In the genomic region with DNA sequence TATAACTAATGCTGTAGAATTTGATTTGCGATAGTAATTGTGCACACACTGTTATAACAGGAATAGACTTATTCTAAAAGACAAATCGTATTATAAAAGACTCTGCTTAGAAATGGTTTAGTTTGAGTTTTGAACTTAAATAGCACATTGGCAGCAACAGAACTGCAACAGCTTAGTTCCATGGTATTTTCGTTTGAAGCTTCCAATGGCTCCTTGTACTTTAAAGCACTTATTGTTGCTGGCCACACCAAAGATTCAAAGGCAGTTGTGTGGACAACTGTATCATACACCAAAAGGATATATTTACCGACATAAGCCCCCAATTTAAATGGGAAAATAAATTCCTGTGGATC, we compare ENCODE assay signal across 11 cellular contexts. TPM values are rescaled to one million over a fixed set of nuclear protein-coding genes. Genes with fewer than 3 reads are reported as not detected.
DNase-seq lines count a peak whose midpoint lies in the region; ATAC-seq and TF ChIP-seq lines count a peak whose summit lies in the region.
"Had no signal": no experiment of that assay in that cellular context is flagged by ENCODE, and none has a peak within 500 bp of the region (broad histone marks: within the 10 kb centered on the region; RNA-seq: fewer than 3 reads in every experiment).

No MANE protein-coding gene starts in this region.

- H3K4me1 ChIP-seq in fibroblast of lung (ENCODE audit: control insufficient read depth, extremely low read depth, insufficient read depth, low read length) (peaks cover 20% of the 10 kb centered on the region), mesendoderm (ENCODE audit: control insufficient read depth, low read depth, low read length) (no peaks in the 10 kb centered on the region)
- H3K4me1 ChIP-seq: testis had no signal

- H3K79me1 ChIP-seq in mesendoderm (ENCODE audit: low read length) = no peaks in the 10 kb centered on the region

- H3K79me2 ChIP-seq in fibroblast of lung (ENCODE audit: control insufficient read depth, insufficient read depth, low read length) (no peaks in the 10 kb centered on the region), mesendoderm (ENCODE audit: control insufficient read depth, insufficient read depth, low read length) (no peaks in the 10 kb centered on the region)

- H2BK120ac ChIP-seq in mesendoderm (ENCODE audit: low read depth, low read length) = no peak overlapping the region

- H3K4ac ChIP-seq in mesendoderm (ENCODE audit: low read depth, low read length) = no peak overlapping the region

- H2AK5ac ChIP-seq in mesendoderm (ENCODE audit: low read length) = no peak overlapping the region

- POLR2A ChIA-PET in T-cell (lab: Charles Lee) = interaction anchor here (0.7 to 2.3 kb wide), 5 partner anchors 10 to 85 kb away, joined by 3 to 6 read pairs (median 5); no protein-coding TSS in a partner anchor

- WGBS in mesendoderm (ENCODE audit: extremely low coverage, insufficient coverage, low lambda C conversion rate) = no CpG with 5 or more reads among the region's 4 CpGs

- H4K5ac ChIP-seq in mesendoderm (ENCODE audit: low read length) = no peak overlapping the region

- no peak overlapping the region for H2BK5ac ChIP-seq in mesendoderm (ENCODE audit: low read length)

- DNase-seq in SIG-M5 treated with dmso at 0.1 percent for 504 hours (lab: John Stamatoyannopoulos, UW; ENCODE audit: unreplicated experiment) = peak; percentile 7
- DNase-seq in SIG-M5 (lab: John Stamatoyannopoulos, UW) = no peak
- DNase-seq in T-cell = no peak
- no peak for DNase-seq in fibroblast of lung (ENCODE audit: low read depth in 2 of 2)
- DNase-seq in stimulated activated naive CD8-positive, alpha-beta T cell treated with anti-CD3 and anti-CD28 coated beads, Interleukin-15, amount 100 ng/mL, for 72 hours = no peak
- no peak for DNase-seq in progenitor cell of endocrine pancreas (ENCODE audit: low spot score, unreplicated experiment)
- DNase-seq in mesendoderm = no peak
- DNase-seq: activated gamma-delta T cell, SHP77, testis had no signal

- H3K27me3 ChIP-seq in fibroblast of lung (ENCODE audit: control insufficient read depth, insufficient read depth, low read length) (no peaks in the 10 kb centered on the region), mesendoderm (ENCODE audit: insufficient read depth, low read length, poor library complexity) (no peaks in the 10 kb centered on the region)
- H3K27me3 ChIP-seq: testis had no signal

- CTCF ChIA-PET in T-cell (lab: Charles Lee) = interaction anchor here (0.5 to 14.5 kb wide), 14 partner anchors 11 to 167 kb away, joined by 3 to 298 read pairs (median 5); partner anchors contain the start of gene GPR155 (in 1 of the 2)

- no peak overlapping the region for H3K56ac ChIP-seq in mesendoderm (ENCODE audit: low read length)

- no peak overlapping the region for H4K8ac ChIP-seq in mesendoderm (ENCODE audit: low read depth, low read length)

- H3K9ac ChIP-seq in fibroblast of lung (ENCODE audit: insufficient read depth, low read length) = no peak overlapping the region
- no peak overlapping the region for H3K9ac ChIP-seq in mesendoderm (ENCODE audit: low read length)

- no peak for TF ChIP-seq CTCF in fibroblast of lung (conservative IDR thresholded peaks at IDR 0.05 in 1 of 2, IDR thresholded peaks at IDR 0.05 in 1 of 2; ENCODE audit: low read depth in 1 of 2, low read length in 2 of 2)
- TF ChIP-seq CTCF in progenitor cell of endocrine pancreas (IDR thresholded peaks at IDR 0.05; ENCODE audit: unreplicated experiment) = no peak

- H3K9me3 Mint-ChIP-seq in T-cell = no peaks in the 10 kb centered on the region
- peaks cover 6 to 7% of the 10 kb centered on the region in 2 donors for H3K9me3 Mint-ChIP-seq in stimulated activated naive CD8-positive, alpha-beta T cell treated with anti-CD3 and anti-CD28 coated beads, Interleukin-15, amount 100 ng/mL, for 72 hours
- H3K9me3 Mint-ChIP-seq in progenitor cell of endocrine pancreas (ENCODE audit: low read depth) = peaks cover 9% of the 10 kb centered on the region

- H3K36me3 Mint-ChIP-seq in T-cell = peaks cover 41% of the 10 kb centered on the region
- H3K36me3 Mint-ChIP-seq in progenitor cell of endocrine pancreas (ENCODE audit: insufficient read depth) = peaks cover 2% of the 10 kb centered on the region

- H3K27me3 Mint-ChIP-seq in T-cell (no peaks in the 10 kb centered on the region), progenitor cell of endocrine pancreas (no peaks in the 10 kb centered on the region)
- H3K27me3 Mint-ChIP-seq in stimulated activated naive CD8-positive, alpha-beta T cell treated with anti-CD3 and anti-CD28 coated beads, Interleukin-15, amount 100 ng/mL, for 72 hours = no peaks in the 10 kb centered on the region

- H3K36me3 ChIP-seq in fibroblast of lung (ENCODE audit: control insufficient read depth, insufficient read depth, low read length) (no peaks in the 10 kb centered on the region), mesendoderm (ENCODE audit: control insufficient read depth, insufficient read depth, low read length) (no peaks in the 10 kb centered on the region)

- H3K18ac ChIP-seq in mesendoderm (ENCODE audit: low read length) = no peak overlapping the region

- H2BK15ac ChIP-seq in mesendoderm (replicated peaks; ENCODE audit: low read depth) = no peak overlapping the region

- H3K4me1 Mint-ChIP-seq in T-cell (peaks cover 52 to 83% (median 63%) of the 10 kb centered on the region in 3 donors), progenitor cell of endocrine pancreas (ENCODE audit: low read depth) (peaks cover 5% of the 10 kb centered on the region)
- peaks cover 57% of the 10 kb centered on the region for H3K4me1 Mint-ChIP-seq in stimulated activated naive CD8-positive, alpha-beta T cell treated with anti-CD3 and anti-CD28 coated beads, Interleukin-15, amount 100 ng/mL, for 72 hours

- H3K27ac Mint-ChIP-seq in T-cell (peak overlapping the region; percentile 98 to 99), progenitor cell of endocrine pancreas (no peak overlapping the region)
- peak overlapping the region; percentile 99 for H3K27ac Mint-ChIP-seq in stimulated activated naive CD8-positive, alpha-beta T cell treated with anti-CD3 and anti-CD28 coated beads, Interleukin-15, amount 100 ng/mL, for 72 hours

- H3K4me3 Mint-ChIP-seq in T-cell (peak overlapping the region; percentile 88 to 99 (median 95)), progenitor cell of endocrine pancreas (ENCODE audit: low read depth) (no peak overlapping the region)
- peak overlapping the region; percentile 76 to 89 for H3K4me3 Mint-ChIP-seq in stimulated activated naive CD8-positive, alpha-beta T cell treated with anti-CD3 and anti-CD28 coated beads, Interleukin-15, amount 100 ng/mL, for 72 hours

- H2AFZ ChIP-seq in fibroblast of lung (ENCODE audit: low read length) = no peak overlapping the region

- no peaks in the 10 kb centered on the region for H4K20me1 ChIP-seq in fibroblast of lung (ENCODE audit: control insufficient read depth, extremely low read depth, insufficient read depth, low read length)

- H3K23ac ChIP-seq in mesendoderm (ENCODE audit: low read length) = no peak overlapping the region

- peak overlapping the region; percentile 86 for H3K27ac ChIP-seq in fibroblast of lung (ENCODE audit: insufficient read depth, low read length)
- no peak overlapping the region for H3K27ac ChIP-seq in mesendoderm (ENCODE audit: low read depth, low read length)

- no peaks in the 10 kb centered on the region for H3K9me3 ChIP-seq in fibroblast of lung (ENCODE audit: control insufficient read depth, insufficient read depth, low read depth, low read length)
- H3K9me3 ChIP-seq: testis had no signal

- H3K4me3 ChIP-seq in fibroblast of lung (replicated peaks in 1 of 4; ENCODE audit: control extremely low read depth in 1 of 4, insufficient read depth in 1 of 4, low read depth in 3 of 4, low read length in 4 of 4) = no peak overlapping the region
- H3K4me3 ChIP-seq in mesendoderm (ENCODE audit: low read length) = no peak overlapping the region
- H3K4me3 ChIP-seq: testis had no signal

- no peak for ATAC-seq in T-cell (replicated peaks in 1 of 4)
- no peak for ATAC-seq in stimulated activated naive CD8-positive, alpha-beta T cell treated with anti-CD3 and anti-CD28 coated beads, Interleukin-15, amount 100 ng/mL, for 72 hours
- no peak for ATAC-seq in GM21619 (IDR thresholded peaks at IDR 0.05; ENCODE audit: unreplicated experiment)

- peak overlapping the region; percentile 78 for H3K4me2 ChIP-seq in fibroblast of lung (ENCODE audit: extremely low read depth, insufficient read depth, low read length)
- no peak overlapping the region for H3K4me2 ChIP-seq in mesendoderm (ENCODE audit: low read length)

RNA-seq across cellular contexts. Expression of gene WIPF1, which starts 0.6 kb away (rescaled TPM):
- total RNA-seq in T-cell (100 to 1,000 TPM; 349 to 412 (median 372) TPM), fibroblast of lung (5.6 and 10.7 TPM in 2 replicates), progenitor cell of endocrine pancreas (12.9 and 17.3 TPM in 2 replicates)
- 22.6 and 23.6 TPM in 2 replicates for polyA plus RNA-seq in fibroblast of lung
- polyA plus RNA-seq in fibroblast of lung (2012) = 23.3 and 25.2 TPM in 2 replicates
- 15.7 and 22.5 TPM in 2 replicates for polyA minus RNA-seq in fibroblast of lung (ENCODE audit: low replicate concordance)
- 11.6 TPM for polyA plus RNA-seq in mesendoderm (2013, experiment 1 of 2)
- 12.1 TPM for polyA plus RNA-seq in mesendoderm (2013, experiment 2 of 2)

Comparison
In these comparisons a context has a peak if more than half of its experiments do, and no peak if none do; other contexts are left out.
1. RNA of gene WIPF1, which starts 0.6 kb away (total RNA-seq): 349 to 412 TPM in T-cell; 12.9 to 17.3 TPM in progenitor cell of endocrine pancreas and 5.6 to 10.7 TPM in fibroblast of lung; every median in the first group is over 10 times any median in the second.